In genomic region chr2:188596054-188596453, GRCh38 we compare ENCODE assay signal across 24 cellular contexts.
A peak's percentile ranks its signal among the peaks of the same experiment; 100 is the strongest.
DNase-seq lines count a peak whose midpoint lies in the region; ATAC-seq and TF ChIP-seq lines count a peak whose summit lies in the region.
"Had no signal": no experiment of that assay in that cellular context is flagged by ENCODE, and none has a peak within 500 bp of the region (broad histone marks: within the 10 kb centered on the region; RNA-seq: fewer than 3 reads in every experiment).

No MANE protein-coding gene starts in this region.

- no peak for ATAC-seq in GM19463 (IDR thresholded peaks at IDR 0.05; ENCODE audit: unreplicated experiment)
- ATAC-seq: natural killer cell; stimulated activated naive B cell treated with anti-CD40 and anti-IgM and Interleukin-4, amounts not matched to agents 10 μg/mL and 1 μg/mL and 100 μg/mL, for 72 hours; upper lobe of right lung had no signal

- no peaks in the 10 kb centered on the region for H3K9me3 ChIP-seq in subcutaneous abdominal adipose tissue (ENCODE audit: control insufficient read depth in 5 of 5, low read length in 5 of 5)
- H3K9me3 ChIP-seq: Caco-2, left ventricle myocardium inferior, upper lobe of right lung had no signal

- no peak for TF ChIP-seq CTCF in VCaP (conservative IDR thresholded peaks at IDR 0.05)

- H3K27ac ChIP-seq in VCaP = peak overlapping the region; percentile 33; the same call in 1 of the 2 replicates
- peak overlapping the region; percentile 42 for H3K27ac ChIP-seq in subcutaneous abdominal adipose tissue (ENCODE audit: low read depth, low read length)
- H3K27ac ChIP-seq: GM23248, left ventricle myocardium inferior, upper lobe of right lung had no signal

- peak overlapping the region in 2 of 5 donors; percentile 6 to 38 for H3K9ac ChIP-seq in subcutaneous abdominal adipose tissue (ENCODE audit: low read length in 5 of 5)
- H3K9ac ChIP-seq: GM23248 had no signal

- no peak overlapping the region for H3K4me3 ChIP-seq in subcutaneous abdominal adipose tissue (ENCODE audit: low read depth in 1 of 5, low read length in 5 of 5)
- H3K4me3 ChIP-seq: GM23248, left ventricle myocardium inferior, upper lobe of right lung had no signal

- H3K36me3 ChIP-seq in subcutaneous abdominal adipose tissue (ENCODE audit: control insufficient read depth in 5 of 5, insufficient read depth in 5 of 5, low read length in 5 of 5) = no peaks in the 10 kb centered on the region
- H3K36me3 ChIP-seq: left ventricle myocardium inferior, upper lobe of right lung had no signal

- H3K4me1 ChIP-seq in subcutaneous abdominal adipose tissue (ENCODE audit: control insufficient read depth in 5 of 5, insufficient read depth in 5 of 5, low read length in 5 of 5) = peaks cover 0 to 23% (median 10%) of the 10 kb centered on the region in 5 donors
- H3K4me1 ChIP-seq: left ventricle myocardium inferior had no signal

- peak; percentile 28 to 87 for DNase-seq in dermis microvascular lymphatic vessel endothelial cell (ENCODE audit: low read depth in 2 of 2)
- DNase-seq in lung microvascular endothelial cell (ENCODE audit: low read depth in 2 of 2) = peak; percentile 51 to 80
- DNase-seq in RPMI8226 = no peak
- no peak for DNase-seq in epidermal melanocyte (ENCODE audit: insufficient read length, low spot score)
- DNase-seq in stimulated activated CD4-positive, alpha-beta T cell treated with anti-CD3 and anti-CD28 coated beads, Interleukin-15, amount 100 ng/mL, for 24 hours = no peak
- DNase-seq: activated CD4-positive, alpha-beta T cell treated with anti-CD3 and anti-CD28 coated beads, Interleukin-2, amount 10 ng/mL, durations not matched to agents 24 days and 14 days; activated gamma-delta T cell; activated naive CD8-positive, alpha-beta T cell treated with anti-CD3 and anti-CD28 coated beads for 36 hours; Caco-2; DMS79; glutamatergic neuron; GM23248; left ventricle myocardium inferior; natural killer cell; NCI-H1048; NCI-H1694 treated with DMSO at 0.1 percent for 48 hours; NCI-H2171; NCI-H510A; occipital lobe; stimulated activated naive B cell treated with anti-CD40 and anti-IgM and Interleukin-4, amounts not matched to agents 10 μg/mL and 1 μg/mL and 100 μg/mL, for 72 hours; upper lobe of right lung had no signal

- H3K27me3 ChIP-seq in subcutaneous abdominal adipose tissue (ENCODE audit: control insufficient read depth in 5 of 5, insufficient read depth in 4 of 5, low read length in 5 of 5) = no peaks in the 10 kb centered on the region
- H3K27me3 ChIP-seq: upper lobe of right lung had no signal

Comparison
In these comparisons a context has a peak if more than half of its experiments do, and no peak if none do; other contexts are left out.
1. DNase-seq: peak in dermis microvascular lymphatic vessel endothelial cell (2 of 2) and lung microvascular endothelial cell (2 of 2); none in RPMI8226 (single experiment), epidermal melanocyte (single experiment) and stimulated activated CD4-positive, alpha-beta T cell treated with anti-CD3 and anti-CD28 coated beads, Interleukin-15, amount 100 ng/mL, for 24 hours (single experiment).